ENCODE assay signal across 6 cellular contexts in genomic region chr19:12913871-12914690, GRCh38.
DNase-seq lines count a peak whose midpoint lies in the region; ATAC-seq and TF ChIP-seq lines count a peak whose summit lies in the region.

No MANE protein-coding gene starts in this region.

- ATAC-seq in HG03439 (IDR thresholded peaks at IDR 0.05; ENCODE audit: unreplicated experiment) = no peak
- ATAC-seq in HG03135 (IDR thresholded peaks at IDR 0.05; ENCODE audit: unreplicated experiment) = no peak

- H3K27me3 ChIP-seq in HL-60 (ENCODE audit: insufficient read depth, poor library complexity, severe bottlenecking) = no peaks in the 10 kb centered on the region

- TF ChIP-seq CTCF in HL-60 (IDR thresholded peaks at IDR 0.05; ENCODE audit: insufficient read depth, low read length) = no peak

- H3K4me3 ChIP-seq in HL-60 (replicated peaks; ENCODE audit: insufficient read depth, low read length) = no peak overlapping the region

- H3K27ac ChIP-seq in HL-60 (replicated peaks) = peak overlapping the region; percentile 97

- peak; percentile 75 to 97 for DNase-seq in HL-60 (ENCODE audit: low read depth in 1 of 2, low spot score in 1 of 2)
- peak; percentile 42 to 43 for DNase-seq in activated CD4-positive, alpha-beta T cell treated with anti-CD3 and anti-CD28 coated beads for 4 hours
- peak; percentile 14 to 15 for DNase-seq in hippocampal formation (lab: John Stamatoyannopoulos, UW)
- no peak for DNase-seq in NCI-H1930 (lab: John Stamatoyannopoulos, UW)

Comparison
In these comparisons a context has a peak if more than half of its experiments do, and no peak if none do; other contexts are left out.
1. DNase-seq: peak in HL-60 (2 of 2), activated CD4-positive, alpha-beta T cell treated with anti-CD3 and anti-CD28 coated beads for 4 hours (2 of 2) and hippocampal formation (2 of 2); none in NCI-H1930 (0 of 2).